Comparison of ENCODE assay signal across 13 cellular contexts in genomic region chr17:57666198-57666870, GRCh38.
DNase-seq lines count a peak whose midpoint lies in the region; ATAC-seq and TF ChIP-seq lines count a peak whose summit lies in the region.
"Had no signal": no experiment of that assay in that cellular context is flagged by ENCODE, and none has a peak within 500 bp of the region (broad histone marks: within the 10 kb centered on the region; RNA-seq: fewer than 3 reads in every experiment).

No MANE protein-coding gene starts in this region.

- H3K27me3 ChIP-seq in left ventricle myocardium inferior (ENCODE audit: low read depth), result no peaks in the 10 kb centered on the region
- H3K27me3 ChIP-seq in right atrium auricular region, result no peaks in the 10 kb centered on the region
- no peaks in the 10 kb centered on the region for H3K27me3 ChIP-seq in colonic mucosa

- H3K27ac Mint-ChIP-seq in naive B cell, result peak overlapping the region; percentile 27 to 91 (median 85)

- H3K36me3 Mint-ChIP-seq in naive B cell, result no peaks in the 10 kb centered on the region

- H3K4me1 ChIP-seq in left ventricle myocardium inferior, result peaks cover 50% of the 10 kb centered on the region
- peaks cover 0 to 24% of the 10 kb centered on the region in 2 donors for H3K4me1 ChIP-seq in right atrium auricular region
- no peaks in the 10 kb centered on the region for H3K4me1 ChIP-seq in colonic mucosa

- DNase-seq in left ventricle myocardium inferior (no peak), right atrium auricular region (ENCODE audit: low spot score) (no peak), naive B cell (peak; percentile 40), SIG-M5 (lab: John Stamatoyannopoulos, UW) (no peak), colonic mucosa (no peak)
- DNase-seq: DMS153, GOT3, NCI-H1105 treated with DMSO at 0.1 percent for 48 hours, NCI-H526 treated with DMSO at 0.1 percent for 48 hours had no signal

- no peaks in the 10 kb centered on the region for H3K9me3 Mint-ChIP-seq in naive B cell

- H3K9me3 ChIP-seq in left ventricle myocardium inferior (replicated peaks), result no peaks in the 10 kb centered on the region
- H3K9me3 ChIP-seq in right atrium auricular region, result no peaks in the 10 kb centered on the region
- H3K9me3 ChIP-seq in colonic mucosa, result no peaks in the 10 kb centered on the region

- intact Hi-C loops in left ventricle myocardium inferior (cut with micrococcal nuclease) (no loop called here), colonic mucosa (cut with DNase I) (no loop called here)

- H3K27ac ChIP-seq in left ventricle myocardium inferior (replicated peaks), result peak overlapping the region; percentile 27
- H3K27ac ChIP-seq in right atrium auricular region, result no peak overlapping the region
- peak overlapping the region; percentile 89 for H3K27ac ChIP-seq in angular gyrus (ENCODE audit: low read depth, low read length)
- no peak overlapping the region for H3K27ac ChIP-seq in colonic mucosa

- H3K36me3 ChIP-seq in left ventricle myocardium inferior, result no peaks in the 10 kb centered on the region
- no peaks in the 10 kb centered on the region for H3K36me3 ChIP-seq in right atrium auricular region
- no peaks in the 10 kb centered on the region for H3K36me3 ChIP-seq in colonic mucosa

- H3K4me3 Mint-ChIP-seq in naive B cell, result peak overlapping the region in 2 of 8 donors; percentile 22 to 59

- no peaks in the 10 kb centered on the region for H3K27me3 Mint-ChIP-seq in naive B cell

- no peak overlapping the region for H3K9ac ChIP-seq in colonic mucosa (ENCODE audit: low read depth in 2 of 2, low read length in 2 of 2)

- ATAC-seq in naive B cell (ENCODE audit: low read depth in 2 of 2), result peak; percentile 80 to 86
- ATAC-seq in GM18870 (IDR thresholded peaks at IDR 0.05; ENCODE audit: unreplicated experiment), result no peak
- ATAC-seq in GM18861 (IDR thresholded peaks at IDR 0.05; ENCODE audit: unreplicated experiment), result no peak
- ATAC-seq: Right ventricle myocardium inferior had no signal

- peaks cover 23 to 42% (median 40%) of the 10 kb centered on the region in 3 donors for H3K4me1 Mint-ChIP-seq in naive B cell

- H3K4me3 ChIP-seq in left ventricle myocardium inferior (no peak overlapping the region), right atrium auricular region (no peak overlapping the region), colonic mucosa (no peak overlapping the region)

- no peak for TF ChIP-seq CTCF in left ventricle myocardium inferior (IDR thresholded peaks at IDR 0.05; ENCODE audit: borderline replicate concordance)
- TF ChIP-seq CTCF in right atrium auricular region (IDR thresholded peaks at IDR 0.05), result no peak
- TF ChIP-seq CTCF in colonic mucosa (IDR thresholded peaks at IDR 0.05), result no peak

Comparison
In these comparisons a context has a peak if more than half of its experiments do, and no peak if none do; other contexts are left out.
1. H3K27ac ChIP-seq: peak in left ventricle myocardium inferior (single experiment) and angular gyrus (single experiment); none in right atrium auricular region (0 of 2) and colonic mucosa (single experiment).
2. ATAC-seq: peak in naive B cell (2 of 2); none in GM18870 (single experiment) and GM18861 (single experiment).